ENCODE assay signal across 8 cellular contexts in the genomic region with DNA sequence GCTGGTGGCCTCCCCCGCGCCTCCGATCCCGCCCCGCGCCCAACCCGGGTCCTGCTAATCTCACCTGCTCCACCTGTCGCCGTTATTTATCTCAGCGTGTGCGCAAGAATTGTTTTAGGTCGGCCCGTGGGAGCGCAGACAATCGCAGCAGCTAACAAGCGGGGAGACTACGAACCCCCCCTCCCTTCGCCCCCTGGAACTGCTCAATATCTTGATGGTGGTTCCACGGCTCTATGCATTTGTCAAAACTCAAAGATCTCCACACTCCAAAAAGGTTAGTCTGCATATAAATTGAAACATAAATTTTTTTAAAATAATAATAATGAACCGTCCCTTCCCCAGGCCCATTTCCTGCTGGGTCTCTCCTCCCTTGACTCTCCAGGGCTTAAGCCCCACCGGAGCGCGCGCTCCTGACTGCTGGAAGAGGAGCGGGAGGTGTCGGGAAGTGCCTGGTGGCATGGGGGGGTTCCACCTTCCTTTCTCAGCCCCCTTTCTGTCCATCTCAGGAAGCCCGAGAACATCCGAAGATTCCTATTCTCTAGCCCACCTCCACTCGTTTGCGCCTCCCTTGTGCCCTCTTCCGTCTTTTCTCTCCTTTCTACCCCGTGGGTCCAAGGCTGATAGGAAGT. TPM values are rescaled to one million over a fixed set of nuclear protein-coding genes. Genes with fewer than 3 reads are reported as not detected.
DNase-seq lines count a peak whose midpoint lies in the region; ATAC-seq, FAIRE-seq and TF ChIP-seq lines count a peak whose summit lies in the region.

No MANE protein-coding gene starts in this region.

- BruUV-seq in K562 (replicated peaks; lab: Mats Ljungman, UMichigan), result no TSS peak

- in situ Hi-C loops in K562 (cut with MboI), result no loop called here

- no peaks in the 10 kb centered on the region for H3K36me3 ChIP-seq in DOHH2 (ENCODE audit: control insufficient read depth, low read length)
- H3K36me3 ChIP-seq in K562 (ENCODE audit: control insufficient read depth, insufficient read depth, low read length), result no peaks in the 10 kb centered on the region
- H3K36me3 ChIP-seq in mesodermal cell (ENCODE audit: control insufficient read depth, insufficient read depth, low read length), result no peaks in the 10 kb centered on the region

- H4K20me1 ChIP-seq in DOHH2 (ENCODE audit: control insufficient read depth, insufficient read depth, low read depth, low read length) (peaks cover 6% of the 10 kb centered on the region; the same call in 1 of the 2 replicates), K562 (replicated peaks; ENCODE audit: control insufficient read depth, insufficient read depth, low read length) (peaks cover 12% of the 10 kb centered on the region)

- POLR2A ChIA-PET in K562 (lab: Yijun Ruan, JAX), result interaction anchor here (0.7 kb wide), 1 partner anchor 80 kb away, joined by 3 read pairs; no protein-coding TSS in a partner anchor

- DNase-seq in NCI-H2171 (lab: John Stamatoyannopoulos, UW), result peak; percentile 89
- peak in 1 of 4 experiments; percentile 62 for DNase-seq in K562 (ENCODE audit: extremely low read depth in 1 of 4, low spot score in 3 of 4)
- no peak for DNase-seq in NCI-H187 treated with DMSO at 0.1 percent for 48 hours (lab: John Stamatoyannopoulos, UW)

- CTCF ChIA-PET in K562 (lab: Yijun Ruan, JAX; ENCODE audit: low intra/inter-chr PET ratio), result no interaction called here

- TF ChIP-seq RAD21 in K562 (CRISPR knock-in tag; conservative IDR thresholded peaks at IDR 0.05 in 1 of 2, IDR thresholded peaks at IDR 0.05 in 1 of 2), result no peak

- 27% methylated on average over 32 of the region's 32 CpGs for WGBS in K562 (ENCODE audit: insufficient coverage, low coverage, missing lambda C conversion rate)
- WGBS in mesodermal cell (ENCODE audit: insufficient coverage in 2 of 2), 2 experiments, result 5 to 6% methylated on average over 19 to 22 of the region's 32 CpGs

- H3K9me3 ChIP-seq in DOHH2 (ENCODE audit: control insufficient read depth, insufficient read depth, low read length) (no peaks in the 10 kb centered on the region), K562 (replicated peaks; ENCODE audit: control insufficient read depth, insufficient read depth, low read depth, low read length) (no peaks in the 10 kb centered on the region), mesodermal cell (ENCODE audit: control insufficient read depth, low read length) (no peaks in the 10 kb centered on the region)

- peaks cover 23% of the 10 kb centered on the region for H3K4me1 ChIP-seq in DOHH2 (ENCODE audit: control insufficient read depth, low read length)
- H3K4me1 ChIP-seq in K562 (replicated peaks in 1 of 2; ENCODE audit: control insufficient read depth in 2 of 2, insufficient read depth in 2 of 2, low read length in 2 of 2), result peaks cover 4 to 39% of the 10 kb centered on the region in 2 experiments; a peak in 4 of 5 replicates
- peaks cover 11% of the 10 kb centered on the region for H3K4me1 ChIP-seq in mesodermal cell (ENCODE audit: control insufficient read depth, insufficient read depth, low read length, poor library complexity, severe bottlenecking)

- no peak for TF ChIP-seq EP300 in K562 (IDR thresholded peaks at IDR 0.05; ENCODE audit: low read length)

- H3K27me3 ChIP-seq in DOHH2 (ENCODE audit: control insufficient read depth, low read length), result peaks cover 75% of the 10 kb centered on the region
- H3K27me3 ChIP-seq in K562 (ENCODE audit: control insufficient read depth in 2 of 2, insufficient read depth in 2 of 2, low read length in 2 of 2), result peaks cover 51 to 68% of the 10 kb centered on the region in 2 experiments

- TF ChIP-seq CTCF in DOHH2 (IDR thresholded peaks at IDR 0.05; ENCODE audit: low read depth, low read length, poor library complexity, severe bottlenecking) (no peak), K562 (IDR thresholded peaks at IDR 0.05 in 2 of 3, conservative IDR thresholded peaks at IDR 0.05 in 1 of 3; ENCODE audit: insufficient read depth in 2 of 3, low read depth in 1 of 3, low read length in 3 of 3) (no peak)

- intact Hi-C loops in K562 (cut with micrococcal nuclease), result loop anchor here (10.0 kb wide), 2 partner anchors 94 to 674 kb away; no protein-coding TSS in a partner anchor

- H3K9me2 ChIP-seq in DOHH2 (replicated peaks; ENCODE audit: control insufficient read depth, low read length), result no peaks in the 10 kb centered on the region

- no peak overlapping the region for H2AFZ ChIP-seq in K562 (ENCODE audit: low read depth, low read length)

- H3K4me2 ChIP-seq in DOHH2 (ENCODE audit: low read length) (peak overlapping the region; percentile 85), K562 (ENCODE audit: insufficient read depth, low read length) (peak overlapping the region; percentile 66; the same call in 1 of the 2 replicates)

- H3K79me2 ChIP-seq in DOHH2 (ENCODE audit: control insufficient read depth, low read length) (no peaks in the 10 kb centered on the region), K562 (ENCODE audit: control insufficient read depth, insufficient read depth, low read length) (no peaks in the 10 kb centered on the region)

- no peaks in the 10 kb centered on the region for H3F3A ChIP-seq in DOHH2 (ENCODE audit: control insufficient read depth, insufficient read depth)

- FAIRE-seq in K562 (lab: Jason Lieb, UNC), result no peak

- no peak for TF ChIP-seq POLR2A in K562 (conservative IDR thresholded peaks at IDR 0.05)

- H3K4me3 ChIP-seq in DOHH2 (ENCODE audit: low read length), result peak overlapping the region; percentile 70
- peak overlapping the region; percentile 47 for H3K4me3 ChIP-seq in K562
- H3K4me3 ChIP-seq in mesodermal cell (ENCODE audit: extremely low read depth, insufficient read depth, low read length, poor library complexity, severe bottlenecking), result peak overlapping the region; percentile 53

- no peaks in the 10 kb centered on the region for H3K9me1 ChIP-seq in K562 (ENCODE audit: control insufficient read depth, insufficient read depth, low read length)

- no peak overlapping the region for H3K27ac ChIP-seq in DOHH2 (ENCODE audit: low read depth, low read length)
- H3K27ac ChIP-seq in K562 (ENCODE audit: extremely low read depth, low read depth, low read length), result no peak overlapping the region
- H3K27ac ChIP-seq in mesodermal cell (ENCODE audit: low read depth, low read length, severe bottlenecking), result no peak overlapping the region

- ATAC-seq in K562 (no peak), HG03108 (IDR thresholded peaks at IDR 0.05; ENCODE audit: unreplicated experiment) (no peak), GM21367 (IDR thresholded peaks at IDR 0.05; ENCODE audit: unreplicated experiment) (no peak), HG02970 (IDR thresholded peaks at IDR 0.05; ENCODE audit: low FRiP score, unreplicated experiment) (no peak)

- peak overlapping the region in 1 of 2 experiments; percentile 41; a peak in 2 of 4 replicates for H3K9ac ChIP-seq in K562 (ENCODE audit: insufficient read depth in 1 of 2, low read depth in 2 of 2, low read length in 2 of 2)

TF ChIP-seq in K562, 482 proteins besides CTCF, POLR2A, EP300 and RAD21 (continues in another document):
- TF ChIP-seq GTF2A2 (tag; IDR thresholded peaks at IDR 0.05) (no peak), FOS (IDR thresholded peaks at IDR 0.05; ENCODE audit: extremely low read depth, insufficient read length) (no peak), MTF1 (CRISPR knock-in tag; IDR thresholded peaks at IDR 0.05; ENCODE audit: borderline replicate concordance) (no peak), ZNF146 (CRISPR knock-in tag; IDR thresholded peaks at IDR 0.05; ENCODE audit: unreplicated experiment) (no peak), ZC3H11A (IDR thresholded peaks at IDR 0.05; ENCODE audit: low read depth, low read length) (no peak)
- TF ChIP-seq, protein P1, sequence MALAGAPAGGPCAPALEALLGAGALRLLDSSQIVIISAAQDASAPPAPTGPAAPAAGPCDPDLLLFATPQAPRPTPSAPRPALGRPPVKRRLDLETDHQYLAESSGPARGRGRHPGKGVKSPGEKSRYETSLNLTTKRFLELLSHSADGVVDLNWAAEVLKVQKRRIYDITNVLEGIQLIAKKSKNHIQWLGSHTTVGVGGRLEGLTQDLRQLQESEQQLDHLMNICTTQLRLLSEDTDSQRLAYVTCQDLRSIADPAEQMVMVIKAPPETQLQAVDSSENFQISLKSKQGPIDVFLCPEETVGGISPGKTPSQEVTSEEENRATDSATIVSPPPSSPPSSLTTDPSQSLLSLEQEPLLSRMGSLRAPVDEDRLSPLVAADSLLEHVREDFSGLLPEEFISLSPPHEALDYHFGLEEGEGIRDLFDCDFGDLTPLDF (CRISPR knock-in tag; IDR thresholded peaks at IDR 0.05), result no peak
- TF ChIP-seq, protein P2, sequence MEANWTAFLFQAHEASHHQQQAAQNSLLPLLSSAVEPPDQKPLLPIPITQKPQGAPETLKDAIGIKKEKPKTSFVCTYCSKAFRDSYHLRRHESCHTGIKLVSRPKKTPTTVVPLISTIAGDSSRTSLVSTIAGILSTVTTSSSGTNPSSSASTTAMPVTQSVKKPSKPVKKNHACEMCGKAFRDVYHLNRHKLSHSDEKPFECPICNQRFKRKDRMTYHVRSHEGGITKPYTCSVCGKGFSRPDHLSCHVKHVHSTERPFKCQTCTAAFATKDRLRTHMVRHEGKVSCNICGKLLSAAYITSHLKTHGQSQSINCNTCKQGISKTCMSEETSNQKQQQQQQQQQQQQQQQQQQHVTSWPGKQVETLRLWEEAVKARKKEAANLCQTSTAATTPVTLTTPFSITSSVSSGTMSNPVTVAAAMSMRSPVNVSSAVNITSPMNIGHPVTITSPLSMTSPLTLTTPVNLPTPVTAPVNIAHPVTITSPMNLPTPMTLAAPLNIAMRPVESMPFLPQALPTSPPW (CRISPR knock-in tag; IDR thresholded peaks at IDR 0.05), result peak; percentile 38; the same call in 1 of the 2 replicates

RNA-seq across cellular contexts. Expression of a gene that starts 1.6 kb away (rescaled TPM):
- total RNA-seq in K562 (2011; cell fraction: chromatin; rRNA removed; ENCODE audit: low replicate concordance), result 3.1 and 9.7 TPM in 2 replicates
- 2.6 and 5.3 TPM in 2 replicates for total RNA-seq in K562 (2011; cell fraction: nucleolus; rRNA removed)
- total RNA-seq in K562 (2011; cell fraction: nucleoplasm; rRNA removed), result 3.7 and 6.1 TPM in 2 replicates
- total RNA-seq in K562 (2014; rRNA removed) (0.50 and 0.57 TPM in 2 replicates), K562 (2014; rRNA removed; fragmentation: Illumina TruSeq; extraction: Trizol) (0.62 and 0.83 TPM in 2 replicates), K562 (2015; rRNA removed; fragmentation: Illumina TruSeq; extraction: Trizol) (0.14 and 0.49 TPM in 2 replicates), K562 (2021) (2.2 and 3.2 TPM in 2 replicates)
- polyA plus RNA-seq in K562 (2011; rRNA removed) (0.34 and 2.1 TPM in 2 replicates), K562 (2014; fragmentation: Illumina TruSeq; extraction: Trizol) (0.73 and 1.3 TPM in 2 replicates), K562 (2014; fragmentation: Nextera tagmentation; extraction: Ambion mirVana) (under 1 TPM; 0.18 to 0.31 TPM), K562 (2014; rRNA removed) (1.4 and 2.0 TPM in 2 replicates)
- 0.37 and 4.5 TPM in 2 replicates for polyA plus RNA-seq in K562 (2011; cell fraction: cytosol; rRNA removed)
- polyA plus RNA-seq in K562 (2011; cell fraction: nucleus; rRNA removed), result 0.86 and 9.4 TPM in 2 replicates
- 0.86 and 2.0 TPM in 2 replicates for polyA plus RNA-seq in K562 (2012)
- polyA minus RNA-seq in K562 (2011; rRNA and poly(A)+ RNA removed), result 0.33 and 2.5 TPM in 2 replicates
- polyA minus RNA-seq in K562 (2011; cell fraction: cytosol; rRNA and poly(A)+ RNA removed), result 1.6 TPM in 1 of 2 replicates, not detected in the other
- 0.56 and 3.8 TPM in 2 replicates for polyA minus RNA-seq in K562 (2011; cell fraction: nucleus; rRNA and poly(A)+ RNA removed)
- polyA plus RNA-seq in mesodermal cell (2013, experiment 1 of 2), result 2.1 TPM
- 1.6 TPM for polyA plus RNA-seq in mesodermal cell (2013, experiment 2 of 2)
